8 cellular contexts compared by ENCODE assay signal in genomic region chr6:139369568-139370046, GRCh38.
A peak's percentile ranks its signal among the peaks of the same experiment; 100 is the strongest.
DNase-seq lines count a peak whose midpoint lies in the region; ATAC-seq and TF ChIP-seq lines count a peak whose summit lies in the region.

No MANE protein-coding gene starts in this region.

- peaks cover 18% of the 10 kb centered on the region for H3K36me3 ChIP-seq in iPS-18a (ENCODE audit: control insufficient read depth, low read depth, low read length)

- H3K4me3 ChIP-seq in AG10803 (ENCODE audit: low read length) (no peak overlapping the region), iPS-18a (ENCODE audit: low read length) (peak overlapping the region; percentile 93)

- peak overlapping the region; percentile 44 for H3K4me3 Mint-ChIP-seq in stimulated activated effector memory CD8-positive, alpha-beta T cell treated with anti-CD3 and anti-CD28 coated beads, Interleukin-12 subunit alpha, Interleukin-12 subunit beta, amount 100 ng/mL, for 72 hours

- peak; percentile 66 for TF ChIP-seq CTCF in AG10803 (conservative IDR thresholded peaks at IDR 0.05; ENCODE audit: low read length)
- TF ChIP-seq CTCF in GM12872 (IDR thresholded peaks at IDR 0.05; ENCODE audit: insufficient read depth, low read depth, low read length) = peak; percentile 54

- H3K4me1 ChIP-seq in iPS-18a (ENCODE audit: control insufficient read depth, low read depth, low read length) = peaks cover 42% of the 10 kb centered on the region

- ATAC-seq in stimulated activated effector memory CD8-positive, alpha-beta T cell treated with anti-CD3 and anti-CD28 coated beads, Interleukin-12 subunit alpha, Interleukin-12 subunit beta, amount 100 ng/mL, for 72 hours = no peak
- ATAC-seq in GM21447 (IDR thresholded peaks at IDR 0.05; ENCODE audit: unreplicated experiment) (no peak), HG03196 (IDR thresholded peaks at IDR 0.05; ENCODE audit: unreplicated experiment) (no peak)

- peak overlapping the region; percentile 31 for H3K9ac ChIP-seq in iPS-18a (ENCODE audit: low read length)

- H3K9me3 Mint-ChIP-seq in stimulated activated effector memory CD8-positive, alpha-beta T cell treated with anti-CD3 and anti-CD28 coated beads, Interleukin-12 subunit alpha, Interleukin-12 subunit beta, amount 100 ng/mL, for 72 hours = no peaks in the 10 kb centered on the region

- peaks cover 39% of the 10 kb centered on the region for H3K4me1 Mint-ChIP-seq in stimulated activated effector memory CD8-positive, alpha-beta T cell treated with anti-CD3 and anti-CD28 coated beads, Interleukin-12 subunit alpha, Interleukin-12 subunit beta, amount 100 ng/mL, for 72 hours

- H3K27me3 ChIP-seq in iPS-18a (ENCODE audit: control insufficient read depth, insufficient read depth, low read length) = no peaks in the 10 kb centered on the region

- no peaks in the 10 kb centered on the region for H3K9me3 ChIP-seq in iPS-18a (ENCODE audit: control insufficient read depth, low read depth, low read length)

- peak; percentile 87 for DNase-seq in AG10803 (ENCODE audit: low read depth)
- peak; percentile 35 to 69 for DNase-seq in NCI-H524 (lab: John Stamatoyannopoulos, UW)
- DNase-seq in amniotic stem cell (lab: John Stamatoyannopoulos, UW) = peak; percentile 71
- DNase-seq in stimulated activated effector memory CD8-positive, alpha-beta T cell treated with anti-CD3 and anti-CD28 coated beads, Interleukin-12 subunit alpha, Interleukin-12 subunit beta, amount 100 ng/mL, for 72 hours (ENCODE audit: low spot score in 2 of 2) = no peak

- peak overlapping the region; percentile 59 for H3K27ac ChIP-seq in iPS-18a (ENCODE audit: low read length)

- H3K36me3 Mint-ChIP-seq in stimulated activated effector memory CD8-positive, alpha-beta T cell treated with anti-CD3 and anti-CD28 coated beads, Interleukin-12 subunit alpha, Interleukin-12 subunit beta, amount 100 ng/mL, for 72 hours = peaks cover 46% of the 10 kb centered on the region

- peak overlapping the region; percentile 98 for H3K27ac Mint-ChIP-seq in stimulated activated effector memory CD8-positive, alpha-beta T cell treated with anti-CD3 and anti-CD28 coated beads, Interleukin-12 subunit alpha, Interleukin-12 subunit beta, amount 100 ng/mL, for 72 hours

Comparison
In these comparisons a context has a peak if more than half of its experiments do, and no peak if none do; other contexts are left out.
1. DNase-seq: peak in AG10803 (single experiment), NCI-H524 (2 of 2) and amniotic stem cell (single experiment); none in stimulated activated effector memory CD8-positive, alpha-beta T cell treated with anti-CD3 and anti-CD28 coated beads, Interleukin-12 subunit alpha, Interleukin-12 subunit beta, amount 100 ng/mL, for 72 hours (0 of 2).